8 cellular contexts compared by ENCODE assay signal in genomic region chr6:14117158-14118090, GRCh38. TPM values are rescaled to one million over a fixed set of nuclear protein-coding genes. Genes with fewer than 3 reads are reported as not detected.
DNase-seq lines count a peak whose midpoint lies in the region; ATAC-seq, FAIRE-seq and TF ChIP-seq lines count a peak whose summit lies in the region.

Gene CD83 (plus strand): TSS chr6:14117772. CDS start chr6:14117812, 40 bp downstream.

- no peak; the same call in 1 of the 2 replicates for TF ChIP-seq POLR2A in A549 (IDR thresholded peaks at IDR 0.05; ENCODE audit: low read length)

- POLR2A ChIA-PET in A549 (lab: Yijun Ruan, JAX): no interaction called here

- no peak for TF ChIP-seq CTCF in A549 (IDR thresholded peaks at IDR 0.05)

- TF ChIP-seq EP300 in A549 (IDR thresholded peaks at IDR 0.05): no peak

- H3K4me2 ChIP-seq in A549: peak within 1 kb of the TSS; percentile 95

- under 1% methylated on average over 5 of the region's 106 CpGs for WGBS in A549 (ENCODE audit: missing lambda C conversion rate)

- DNase-seq in A549 (ENCODE audit: low read depth in 1 of 2, low spot score in 1 of 2): peak; percentile 38 to 56
- DNase-seq in NCI-H510A treated with DMSO at 0.1 percent for 48 hours (lab: John Stamatoyannopoulos, UW): peak; percentile 32
- DNase-seq in activated CD4-positive, alpha-beta T cell treated with anti-CD3 and anti-CD28 coated beads, Interleukin-2, amount 50 U/mL, for 48 hours: peak; percentile 71 to 75
- peak; percentile 64 for DNase-seq in ecto neural progenitor cell (ENCODE audit: low spot score)
- DNase-seq in medulla oblongata (ENCODE audit: extremely low spot score): peak; percentile 75
- DNase-seq in stimulated activated CD8-positive, alpha-beta memory T cell treated with anti-CD3 and anti-CD28 coated beads, Interleukin-12 subunit alpha, Interleukin-12 subunit beta, amount 100 ng/mL, for 24 hours (ENCODE audit: extremely low read depth): peak; percentile 52

- H3K4me1 ChIP-seq in A549: no peaks in the 10 kb centered on the region

- peak within 1 kb of the TSS; percentile 76 to 93 for H3K27ac ChIP-seq in A549

- H3K4me3 ChIP-seq in A549: peak within 1 kb of the TSS; percentile 91

- H3K9me3 ChIP-seq in A549: no peaks in the 10 kb centered on the region

- FAIRE-seq in A549 (lab: Jason Lieb, UNC): no peak

- ATAC-seq in A549 (peak; percentile 91 to 93), GM18502 (IDR thresholded peaks at IDR 0.05; ENCODE audit: poor library complexity, unreplicated experiment) (peak; percentile 70), HG02970 (IDR thresholded peaks at IDR 0.05; ENCODE audit: low FRiP score, unreplicated experiment) (peak; percentile 77)

- CTCF ChIA-PET in A549 (lab: Yijun Ruan, JAX): interaction anchor here (1.3 to 1.4 kb wide), 2 partner anchors 8 to 13 kb away, joined by 3 read pairs; no protein-coding TSS in a partner anchor

- TF ChIP-seq RAD21 in A549 (conservative IDR thresholded peaks at IDR 0.05 in 1 of 2, IDR thresholded peaks at IDR 0.05 in 1 of 2): no peak

TF ChIP-seq in A549, 52 proteins besides CTCF, POLR2A, EP300 and RAD21:
- TF ChIP-seq BCL3 (IDR thresholded peaks at IDR 0.05) (no peak), ZSCAN20 (CRISPR knock-in tag; IDR thresholded peaks at IDR 0.05) (no peak), CBX8 (IDR thresholded peaks at IDR 0.05) (no peak), PHF8 (IDR thresholded peaks at IDR 0.05; ENCODE audit: borderline replicate concordance, low read depth) (no peak), RNF2 (IDR thresholded peaks at IDR 0.05; ENCODE audit: borderline replicate concordance, low read depth) (no peak), FOSB (CRISPR knock-in tag; IDR thresholded peaks at IDR 0.05) (no peak), EHF (CRISPR knock-in tag; IDR thresholded peaks at IDR 0.05) (no peak), E2F6 (IDR thresholded peaks at IDR 0.05; ENCODE audit: borderline replicate concordance, low read depth) (0 out of 2 replicates have a peak, but pooled peaks have one; percentile 20), HEYL (CRISPR knock-in tag; IDR thresholded peaks at IDR 0.05) (no peak), NPAS2 (CRISPR knock-in tag; IDR thresholded peaks at IDR 0.05; ENCODE audit: borderline replicate concordance) (no peak), FOXS1 (CRISPR knock-in tag; IDR thresholded peaks at IDR 0.05) (no peak), MAX (IDR thresholded peaks at IDR 0.05) (peak; percentile 44; the same call in 1 of the 2 replicates), TP53 (CRISPR knock-in tag; IDR thresholded peaks at IDR 0.05) (no peak), ELK1 (IDR thresholded peaks at IDR 0.05; ENCODE audit: low read depth, low read length) (no peak), EHMT2 (IDR thresholded peaks at IDR 0.05; ENCODE audit: low read depth) (no peak), ZFP36 (IDR thresholded peaks at IDR 0.05; ENCODE audit: borderline replicate concordance, partially characterized antibody) (no peak)

RNA-seq across cellular contexts. Expression of gene CD83, which starts in this region (rescaled TPM):
- polyA plus RNA-seq in A549 (2011; rRNA removed) (0.94 and 1.2 TPM in 2 replicates), A549 (2017; fragmentation: RNase III; extraction: RNeasy Plus Mini Kit Qiagen cat#74134 plus additional on column Dnase treatment) (0.79 to 1.2 TPM (median 0.83 TPM) in 3 replicates)
- 0.45 and 0.60 TPM in 2 replicates for polyA plus RNA-seq in A549 (2012; cell fraction: cytosol; rRNA removed)
- polyA plus RNA-seq in A549 (2012; cell fraction: nucleus; rRNA removed): 0.26 and 0.49 TPM in 2 replicates
- 0.50 and 0.63 TPM in 2 replicates for polyA minus RNA-seq in A549 (2011; rRNA and poly(A)+ RNA removed)

Comparison
In these comparisons a context has a peak if more than half of its experiments do, and no peak if none do; other contexts are left out.
1. Peak in every context shown above with its lines: DNase-seq, ATAC-seq, H3K4me3 ChIP-seq and H3K27ac ChIP-seq.